Comparison of ENCODE assay signal across 1 cellular context in the genomic region with DNA sequence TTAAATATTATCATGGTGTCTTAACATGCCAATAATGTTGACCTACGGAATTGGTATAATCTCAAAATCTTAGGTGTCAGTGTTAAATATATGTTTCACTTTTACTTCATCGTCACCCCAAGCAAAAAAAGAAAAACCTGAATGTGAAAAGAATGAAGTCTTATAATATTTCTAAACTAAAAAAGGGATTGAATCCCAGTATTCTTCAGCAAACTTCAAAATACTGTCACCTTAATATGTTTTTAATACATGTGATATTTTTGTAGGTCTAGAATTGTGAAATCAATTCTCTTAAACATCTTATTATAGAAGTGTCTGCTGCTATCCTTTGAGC.
A peak's percentile ranks its signal among the peaks of the same experiment; 100 is the strongest.
TF ChIP-seq lines count a peak whose summit lies in the region.

No MANE protein-coding gene starts in this region.

TF ChIP-seq in HepG2, 621 proteins besides CTCF, POLR2A, EP300 and RAD21:
- TF ChIP-seq, protein P1, sequence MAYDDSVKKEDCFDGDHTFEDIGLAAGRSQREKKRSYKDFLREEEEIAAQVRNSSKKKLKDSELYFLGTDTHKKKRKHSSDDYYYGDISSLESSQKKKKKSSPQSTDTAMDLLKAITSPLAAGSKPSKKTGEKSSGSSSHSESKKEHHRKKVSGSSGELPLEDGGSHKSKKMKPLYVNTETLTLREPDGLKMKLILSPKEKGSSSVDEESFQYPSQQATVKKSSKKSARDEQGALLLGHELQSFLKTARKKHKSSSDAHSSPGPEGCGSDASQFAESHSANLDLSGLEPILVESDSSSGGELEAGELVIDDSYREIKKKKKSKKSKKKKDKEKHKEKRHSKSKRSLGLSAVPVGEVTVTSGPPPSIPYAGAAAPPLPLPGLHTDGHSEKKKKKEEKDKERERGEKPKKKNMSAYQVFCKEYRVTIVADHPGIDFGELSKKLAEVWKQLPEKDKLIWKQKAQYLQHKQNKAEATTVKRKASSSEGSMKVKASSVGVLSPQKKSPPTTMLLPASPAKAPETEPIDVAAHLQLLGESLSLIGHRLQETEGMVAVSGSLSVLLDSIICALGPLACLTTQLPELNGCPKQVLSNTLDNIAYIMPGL (CRISPR knock-in tag; IDR thresholded peaks at IDR 0.05; ENCODE audit: borderline replicate concordance in 1 of 2, low read depth in 1 of 2) = 0 out of 4 replicates have a peak, but pooled peaks of 1 of the 2 experiments have one; percentile 2
- no peak for TF ChIP-seq ZNF263 (CRISPR knock-in tag; IDR thresholded peaks at IDR 0.05)
